ENCODE assay signal across 2 cellular contexts in the genomic region with DNA sequence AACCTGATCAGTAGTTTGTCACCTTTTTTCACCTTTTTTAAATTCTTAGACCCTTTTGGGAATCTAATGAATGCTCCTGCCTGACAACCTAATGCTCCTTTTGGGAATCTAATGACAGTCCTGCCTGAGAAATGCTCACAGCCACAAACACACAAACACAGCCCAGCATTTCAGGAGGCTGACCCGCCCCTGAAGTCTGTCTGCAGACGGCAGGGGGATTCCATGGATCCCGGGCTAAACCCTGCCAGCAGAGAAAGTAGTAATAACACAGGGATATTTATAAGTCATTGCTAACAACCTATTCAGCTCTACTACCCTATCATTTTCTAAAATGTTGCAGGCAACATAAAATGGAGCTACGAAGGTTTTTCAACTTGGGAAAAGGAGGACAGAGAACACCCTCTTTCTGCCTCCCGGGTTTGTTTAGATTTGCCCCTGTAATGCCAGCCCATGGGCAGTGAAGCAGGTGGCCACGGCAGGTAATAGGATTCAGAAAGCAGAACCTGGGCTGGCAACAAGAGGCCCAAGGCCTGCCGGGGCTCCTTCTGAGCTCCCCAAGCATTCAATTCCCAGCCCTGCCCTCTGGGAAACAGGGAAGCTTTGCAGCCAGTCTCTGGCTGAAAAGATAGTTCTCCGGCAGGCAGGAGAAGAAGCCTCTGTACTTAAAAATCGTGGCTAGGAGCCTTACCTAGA.
TF ChIP-seq lines count a peak whose summit lies in the region.

No MANE protein-coding gene starts in this region.

TF ChIP-seq in SK-N-SH, 30 proteins besides CTCF, POLR2A, EP300 and RAD21:
- TF ChIP-seq ZBTB33 (IDR thresholded peaks at IDR 0.05; ENCODE audit: borderline replicate concordance, low read depth) (no peak), NRF1 (IDR thresholded peaks at IDR 0.05; ENCODE audit: low read depth, low read length) (no peak), TAF1 (IDR thresholded peaks at IDR 0.05; ENCODE audit: borderline replicate concordance, low read depth, low read length) (no peak), USF1 (IDR thresholded peaks at IDR 0.05; ENCODE audit: borderline replicate concordance, low read depth) (no peak), NFIC (IDR thresholded peaks at IDR 0.05; ENCODE audit: borderline replicate concordance) (no peak), POLR2AphosphoS5 (IDR thresholded peaks at IDR 0.05; ENCODE audit: low read depth, low read length) (no peak)

TF ChIP-seq in SK-N-SH treated with all-trans-retinoic acid at 6 μM for 48 hours, 23 proteins besides CTCF, POLR2A, EP300 and RAD21 (continued from another document):
- TF ChIP-seq, protein P1, sequence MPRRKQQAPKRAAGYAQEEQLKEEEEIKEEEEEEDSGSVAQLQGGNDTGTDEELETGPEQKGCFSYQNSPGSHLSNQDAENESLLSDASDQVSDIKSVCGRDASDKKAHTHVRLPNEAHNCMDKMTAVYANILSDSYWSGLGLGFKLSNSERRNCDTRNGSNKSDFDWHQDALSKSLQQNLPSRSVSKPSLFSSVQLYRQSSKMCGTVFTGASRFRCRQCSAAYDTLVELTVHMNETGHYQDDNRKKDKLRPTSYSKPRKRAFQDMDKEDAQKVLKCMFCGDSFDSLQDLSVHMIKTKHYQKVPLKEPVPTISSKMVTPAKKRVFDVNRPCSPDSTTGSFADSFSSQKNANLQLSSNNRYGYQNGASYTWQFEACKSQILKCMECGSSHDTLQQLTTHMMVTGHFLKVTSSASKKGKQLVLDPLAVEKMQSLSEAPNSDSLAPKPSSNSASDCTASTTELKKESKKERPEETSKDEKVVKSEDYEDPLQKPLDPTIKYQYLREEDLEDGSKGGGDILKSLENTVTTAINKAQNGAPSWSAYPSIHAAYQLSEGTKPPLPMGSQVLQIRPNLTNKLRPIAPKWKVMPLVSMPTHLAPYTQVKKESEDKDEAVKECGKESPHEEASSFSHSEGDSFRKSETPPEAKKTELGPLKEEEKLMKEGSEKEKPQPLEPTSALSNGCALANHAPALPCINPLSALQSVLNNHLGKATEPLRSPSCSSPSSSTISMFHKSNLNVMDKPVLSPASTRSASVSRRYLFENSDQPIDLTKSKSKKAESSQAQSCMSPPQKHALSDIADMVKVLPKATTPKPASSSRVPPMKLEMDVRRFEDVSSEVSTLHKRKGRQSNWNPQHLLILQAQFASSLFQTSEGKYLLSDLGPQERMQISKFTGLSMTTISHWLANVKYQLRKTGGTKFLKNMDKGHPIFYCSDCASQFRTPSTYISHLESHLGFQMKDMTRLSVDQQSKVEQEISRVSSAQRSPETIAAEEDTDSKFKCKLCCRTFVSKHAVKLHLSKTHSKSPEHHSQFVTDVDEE (CRISPR knock-in tag; IDR thresholded peaks at IDR 0.05), result no peak
- TF ChIP-seq PPARA (CRISPR knock-in tag; IDR thresholded peaks at IDR 0.05; ENCODE audit: borderline replicate concordance) (no peak), SNAI2 (CRISPR knock-in tag; IDR thresholded peaks at IDR 0.05) (no peak), ESRRG (CRISPR knock-in tag; IDR thresholded peaks at IDR 0.05) (no peak), ARNTL (CRISPR knock-in tag; IDR thresholded peaks at IDR 0.05; ENCODE audit: borderline replicate concordance, low read depth) (no peak), ISL1 (CRISPR knock-in tag; IDR thresholded peaks at IDR 0.05) (no peak), TOX (CRISPR knock-in tag; IDR thresholded peaks at IDR 0.05; ENCODE audit: borderline replicate concordance) (no peak), RARB (CRISPR knock-in tag; IDR thresholded peaks at IDR 0.05) (no peak), CSDC2 (CRISPR knock-in tag; IDR thresholded peaks at IDR 0.05) (no peak), OSR1 (CRISPR knock-in tag; IDR thresholded peaks at IDR 0.05) (no peak), BACH2 (CRISPR knock-in tag; IDR thresholded peaks at IDR 0.05; ENCODE audit: borderline replicate concordance) (no peak)
- TF ChIP-seq, protein P2, sequence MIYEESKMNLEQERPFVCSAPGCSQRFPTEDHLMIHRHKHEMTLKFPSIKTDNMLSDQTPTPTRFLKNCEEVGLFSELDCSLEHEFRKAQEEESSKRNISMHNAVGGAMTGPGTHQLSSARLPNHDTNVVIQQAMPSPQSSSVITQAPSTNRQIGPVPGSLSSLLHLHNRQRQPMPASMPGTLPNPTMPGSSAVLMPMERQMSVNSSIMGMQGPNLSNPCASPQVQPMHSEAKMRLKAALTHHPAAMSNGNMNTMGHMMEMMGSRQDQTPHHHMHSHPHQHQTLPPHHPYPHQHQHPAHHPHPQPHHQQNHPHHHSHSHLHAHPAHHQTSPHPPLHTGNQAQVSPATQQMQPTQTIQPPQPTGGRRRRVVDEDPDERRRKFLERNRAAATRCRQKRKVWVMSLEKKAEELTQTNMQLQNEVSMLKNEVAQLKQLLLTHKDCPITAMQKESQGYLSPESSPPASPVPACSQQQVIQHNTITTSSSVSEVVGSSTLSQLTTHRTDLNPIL (CRISPR knock-in tag; IDR thresholded peaks at IDR 0.05; ENCODE audit: low read depth), result no peak
- TF ChIP-seq, protein P3, sequence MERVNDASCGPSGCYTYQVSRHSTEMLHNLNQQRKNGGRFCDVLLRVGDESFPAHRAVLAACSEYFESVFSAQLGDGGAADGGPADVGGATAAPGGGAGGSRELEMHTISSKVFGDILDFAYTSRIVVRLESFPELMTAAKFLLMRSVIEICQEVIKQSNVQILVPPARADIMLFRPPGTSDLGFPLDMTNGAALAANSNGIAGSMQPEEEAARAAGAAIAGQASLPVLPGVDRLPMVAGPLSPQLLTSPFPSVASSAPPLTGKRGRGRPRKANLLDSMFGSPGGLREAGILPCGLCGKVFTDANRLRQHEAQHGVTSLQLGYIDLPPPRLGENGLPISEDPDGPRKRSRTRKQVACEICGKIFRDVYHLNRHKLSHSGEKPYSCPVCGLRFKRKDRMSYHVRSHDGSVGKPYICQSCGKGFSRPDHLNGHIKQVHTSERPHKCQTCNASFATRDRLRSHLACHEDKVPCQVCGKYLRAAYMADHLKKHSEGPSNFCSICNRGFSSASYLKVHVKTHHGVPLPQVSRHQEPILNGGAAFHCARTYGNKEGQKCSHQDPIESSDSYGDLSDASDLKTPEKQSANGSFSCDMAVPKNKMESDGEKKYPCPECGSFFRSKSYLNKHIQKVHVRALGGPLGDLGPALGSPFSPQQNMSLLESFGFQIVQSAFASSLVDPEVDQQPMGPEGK (CRISPR knock-in tag; IDR thresholded peaks at IDR 0.05; ENCODE audit: borderline replicate concordance), result no peak
- TF ChIP-seq, protein P4, sequence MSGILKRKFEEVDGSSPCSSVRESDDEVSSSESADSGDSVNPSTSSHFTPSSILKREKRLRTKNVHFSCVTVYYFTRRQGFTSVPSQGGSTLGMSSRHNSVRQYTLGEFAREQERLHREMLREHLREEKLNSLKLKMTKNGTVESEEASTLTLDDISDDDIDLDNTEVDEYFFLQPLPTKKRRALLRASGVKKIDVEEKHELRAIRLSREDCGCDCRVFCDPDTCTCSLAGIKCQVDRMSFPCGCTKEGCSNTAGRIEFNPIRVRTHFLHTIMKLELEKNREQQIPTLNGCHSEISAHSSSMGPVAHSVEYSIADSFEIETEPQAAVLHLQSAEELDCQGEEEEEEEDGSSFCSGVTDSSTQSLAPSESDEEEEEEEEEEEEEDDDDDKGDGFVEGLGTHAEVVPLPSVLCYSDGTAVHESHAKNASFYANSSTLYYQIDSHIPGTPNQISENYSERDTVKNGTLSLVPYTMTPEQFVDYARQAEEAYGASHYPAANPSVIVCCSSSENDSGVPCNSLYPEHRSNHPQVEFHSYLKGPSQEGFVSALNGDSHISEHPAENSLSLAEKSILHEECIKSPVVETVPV (CRISPR knock-in tag; IDR thresholded peaks at IDR 0.05), result no peak
- TF ChIP-seq, protein P5, sequence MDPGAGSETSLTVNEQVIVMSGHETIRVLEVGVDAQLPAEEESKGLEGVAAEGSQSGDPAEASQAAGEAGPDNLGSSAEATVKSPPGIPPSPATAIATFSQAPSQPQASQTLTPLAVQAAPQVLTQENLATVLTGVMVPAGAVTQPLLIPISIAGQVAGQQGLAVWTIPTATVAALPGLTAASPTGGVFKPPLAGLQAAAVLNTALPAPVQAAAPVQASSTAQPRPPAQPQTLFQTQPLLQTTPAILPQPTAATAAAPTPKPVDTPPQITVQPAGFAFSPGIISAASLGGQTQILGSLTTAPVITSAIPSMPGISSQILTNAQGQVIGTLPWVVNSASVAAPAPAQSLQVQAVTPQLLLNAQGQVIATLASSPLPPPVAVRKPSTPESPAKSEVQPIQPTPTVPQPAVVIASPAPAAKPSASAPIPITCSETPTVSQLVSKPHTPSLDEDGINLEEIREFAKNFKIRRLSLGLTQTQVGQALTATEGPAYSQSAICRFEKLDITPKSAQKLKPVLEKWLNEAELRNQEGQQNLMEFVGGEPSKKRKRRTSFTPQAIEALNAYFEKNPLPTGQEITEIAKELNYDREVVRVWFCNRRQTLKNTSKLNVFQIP (CRISPR knock-in tag; IDR thresholded peaks at IDR 0.05; ENCODE audit: borderline replicate concordance, low read depth), result no peak
